ENCODE assay signal across 21 cellular contexts in the genomic region with DNA sequence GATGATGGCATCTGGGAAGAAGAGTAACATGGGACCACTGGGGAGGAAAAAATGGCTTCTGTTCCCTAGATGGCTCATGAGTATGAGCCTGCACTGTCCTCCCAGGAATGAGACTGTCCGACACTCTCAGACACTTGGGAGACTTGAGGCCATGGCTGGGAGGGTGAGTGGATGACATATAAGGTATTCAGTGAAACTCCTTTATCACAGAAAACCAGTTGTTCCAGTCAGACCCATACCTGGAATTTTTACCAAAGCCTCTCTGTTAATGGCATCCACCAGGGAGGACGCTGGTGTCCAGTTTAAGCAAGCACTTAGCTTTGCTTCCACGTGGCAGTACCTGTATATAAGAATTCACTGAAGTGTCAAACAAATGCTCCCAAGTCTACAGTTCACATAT.
A peak's percentile ranks its signal among the peaks of the same experiment; 100 is the strongest.
DNase-seq lines count a peak whose midpoint lies in the region; ATAC-seq and TF ChIP-seq lines count a peak whose summit lies in the region.
"Had no signal": no experiment of that assay in that cellular context is flagged by ENCODE, and none has a peak within 500 bp of the region (broad histone marks: within the 10 kb centered on the region; RNA-seq: fewer than 3 reads in every experiment).

No MANE protein-coding gene starts in this region.

- no peak for ATAC-seq in aorta (ENCODE audit: low FRiP score)
- ATAC-seq: A549 had no signal

- H2AK5ac ChIP-seq in trophoblast cell (ENCODE audit: low read length) = no peak overlapping the region

- no peaks in the 10 kb centered on the region for H3K27me3 Mint-ChIP-seq in activated CD4-positive, alpha-beta T cell treated with anti-CD3 and anti-CD28 coated beads, Interleukin-2, amount 10 ng/mL, durations not matched to agents 24 days and 14 days
- H3K27me3 Mint-ChIP-seq: CD4-positive, alpha-beta memory T cell had no signal

- DNase-seq in activated CD4-positive, alpha-beta T cell treated with anti-CD3 and anti-CD28 coated beads, Interleukin-2, amount 10 ng/mL, durations not matched to agents 24 days and 14 days = peak; percentile 16
- no peak for DNase-seq in activated CD4-positive, alpha-beta T cell treated with anti-CD3 and anti-CD28 coated beads, Interleukin-2, amount 50 U/mL, for 48 hours
- DNase-seq in epithelial cell of esophagus (ENCODE audit: low read depth) = peak; percentile 18
- DNase-seq in trophoblast cell = peak; percentile 94 to 99
- no peak for DNase-seq in cortex of kidney (lab: John Stamatoyannopoulos, UW)
- DNase-seq in aorta = no peak
- DNase-seq in NCI-H187 (lab: John Stamatoyannopoulos, UW) = no peak
- DNase-seq: 8988T; ACHN; AML-193; BE2C; CD4-positive, alpha-beta memory T cell; COR-L47; DMS153; DMS79 treated with DMSO at 0.1 percent for 48 hours; GM23248; H7; HCEC 1CT had no signal

- H3K4me2 ChIP-seq in trophoblast cell (ENCODE audit: low read length) = peak overlapping the region; percentile 24
- H3K4me2 ChIP-seq: A549; BLaER1 treated with 17β-estradiol and CSF1 and Interleukin-3, amounts not matched to agents 10 nM and 100 nM had no signal

- no peak overlapping the region for H3K27ac Mint-ChIP-seq in activated CD4-positive, alpha-beta T cell treated with anti-CD3 and anti-CD28 coated beads, Interleukin-2, amount 10 ng/mL, durations not matched to agents 24 days and 14 days
- H3K27ac Mint-ChIP-seq: CD14-positive monocyte; CD4-positive, alpha-beta memory T cell had no signal

- peaks cover 31% of the 10 kb centered on the region for H3K79me1 ChIP-seq in trophoblast cell (ENCODE audit: low read length)

- H4K8ac ChIP-seq in trophoblast cell (ENCODE audit: low read depth, low read length) = peak overlapping the region; percentile 95

- no peak overlapping the region for H3K4me3 Mint-ChIP-seq in activated CD4-positive, alpha-beta T cell treated with anti-CD3 and anti-CD28 coated beads, Interleukin-2, amount 10 ng/mL, durations not matched to agents 24 days and 14 days
- H3K4me3 Mint-ChIP-seq: CD14-positive monocyte; CD4-positive, alpha-beta memory T cell had no signal

- H3K14ac ChIP-seq in trophoblast cell (ENCODE audit: low read length) = no peak overlapping the region

- H3K18ac ChIP-seq in trophoblast cell (ENCODE audit: low read length) = peak overlapping the region; percentile 88

- no peak overlapping the region for H3K9ac ChIP-seq in trophoblast cell (ENCODE audit: low read length)
- H3K9ac ChIP-seq: BLaER1 treated with 17β-estradiol and CSF1 and Interleukin-3, amounts not matched to agents 10 nM and 100 nM; GM23248 had no signal

- no peaks in the 10 kb centered on the region for H3K4me1 Mint-ChIP-seq in activated CD4-positive, alpha-beta T cell treated with anti-CD3 and anti-CD28 coated beads, Interleukin-2, amount 10 ng/mL, durations not matched to agents 24 days and 14 days
- H3K4me1 Mint-ChIP-seq: CD14-positive monocyte; CD4-positive, alpha-beta memory T cell had no signal

- WGBS in trophoblast cell (ENCODE audit: extremely low coverage, insufficient coverage, insufficient read length) = no CpG with 5 or more reads among the region's 3 CpGs
- 69 to 78% methylated on average over 3 of the region's 3 CpGs for WGBS in aorta, 2 donors

- peak overlapping the region; percentile 79 for H4K91ac ChIP-seq in trophoblast cell (ENCODE audit: low read depth, low read length)

- no peak for TF ChIP-seq CTCF in epithelial cell of esophagus (IDR thresholded peaks at IDR 0.05; ENCODE audit: insufficient read depth, low read depth, low read length, missing control alignments)

- intact Hi-C loops in activated CD4-positive, alpha-beta T cell treated with anti-CD3 and anti-CD28 coated beads, Interleukin-2, amount 10 ng/mL, durations not matched to agents 24 days and 14 days (cut with micrococcal nuclease) = no loop called here
- intact Hi-C loops in aorta (cut with DNase I) = no loop called here

- H2BK12ac ChIP-seq in trophoblast cell (ENCODE audit: low read length) = peak overlapping the region; percentile 77

- no peaks in the 10 kb centered on the region for H3K79me2 ChIP-seq in trophoblast cell (ENCODE audit: control insufficient read depth, insufficient read depth, low read length, poor library complexity)

- H3K4ac ChIP-seq in trophoblast cell (ENCODE audit: low read depth, low read length) = peak overlapping the region; percentile 58

- no peaks in the 10 kb centered on the region for H3K36me3 Mint-ChIP-seq in activated CD4-positive, alpha-beta T cell treated with anti-CD3 and anti-CD28 coated beads, Interleukin-2, amount 10 ng/mL, durations not matched to agents 24 days and 14 days (ENCODE audit: low read depth)
- H3K36me3 Mint-ChIP-seq: CD14-positive monocyte; CD4-positive, alpha-beta memory T cell had no signal

- H2BK120ac ChIP-seq in trophoblast cell (ENCODE audit: insufficient read depth, low read length, poor library complexity) = peak overlapping the region; percentile 98

- H3K27ac ChIP-seq in trophoblast cell (ENCODE audit: low read depth, low read length) (peak overlapping the region; percentile 88), aorta (ENCODE audit: low read depth in 1 of 2, low read length in 2 of 2) (no peak overlapping the region)
- H3K27ac ChIP-seq: A549; BLaER1 treated with 17β-estradiol and CSF1 and Interleukin-3, amounts not matched to agents 10 nM and 100 nM; GM23248 had no signal

- H3K36me3 ChIP-seq in trophoblast cell (ENCODE audit: control insufficient read depth in 1 of 2, insufficient read depth in 2 of 2, low read length in 2 of 2) (peaks cover 0 to 2% of the 10 kb centered on the region in 2 experiments), aorta (ENCODE audit: control insufficient read depth in 1 of 2, insufficient read depth in 2 of 2, low read length in 1 of 2) (no peaks in the 10 kb centered on the region)
- H3K36me3 ChIP-seq: BE2C; BLaER1 treated with 17β-estradiol and CSF1 and Interleukin-3, amounts not matched to agents 10 nM and 100 nM had no signal

- H3K4me1 ChIP-seq in trophoblast cell (ENCODE audit: control insufficient read depth in 1 of 2, insufficient read depth in 2 of 2, low read length in 2 of 2) (peaks cover 16 to 30% of the 10 kb centered on the region in 2 experiments), aorta (ENCODE audit: control insufficient read depth in 1 of 2, insufficient read depth in 2 of 2, low read length in 2 of 2) (no peaks in the 10 kb centered on the region)
- H3K4me1 ChIP-seq: A549; BE2C; BLaER1 treated with 17β-estradiol and CSF1 and Interleukin-3, amounts not matched to agents 10 nM and 100 nM had no signal

- H3K9me3 ChIP-seq in trophoblast cell (ENCODE audit: insufficient read depth, low read depth, low read length) = no peaks in the 10 kb centered on the region
- no peaks in the 10 kb centered on the region for H3K9me3 ChIP-seq in aorta (ENCODE audit: control insufficient read depth, low read length)
- H3K9me3 ChIP-seq: A549, BE2C had no signal

- H3K27me3 ChIP-seq in trophoblast cell (ENCODE audit: insufficient read depth, low read length) (no peaks in the 10 kb centered on the region), aorta (ENCODE audit: control insufficient read depth in 1 of 2, insufficient read depth in 2 of 2, low read length in 1 of 2) (no peaks in the 10 kb centered on the region)
- H3K27me3 ChIP-seq: BE2C; BLaER1 treated with 17β-estradiol and CSF1 and Interleukin-3, amounts not matched to agents 10 nM and 100 nM had no signal

- no peak overlapping the region for H3K23ac ChIP-seq in trophoblast cell (ENCODE audit: low read length)

- H3K9me3 Mint-ChIP-seq in activated CD4-positive, alpha-beta T cell treated with anti-CD3 and anti-CD28 coated beads, Interleukin-2, amount 10 ng/mL, durations not matched to agents 24 days and 14 days = no peaks in the 10 kb centered on the region

- H2BK5ac ChIP-seq in trophoblast cell (ENCODE audit: low read depth, low read length, poor library complexity) = peak overlapping the region; percentile 99

- H4K12ac ChIP-seq in trophoblast cell (ENCODE audit: low read depth, low read length) = peak overlapping the region; percentile 77

- H3K4me3 ChIP-seq in epithelial cell of esophagus (ENCODE audit: low read length) = no peak overlapping the region
- H3K4me3 ChIP-seq in trophoblast cell (ENCODE audit: low read depth, low read length) = no peak overlapping the region
- H3K4me3 ChIP-seq in aorta (ENCODE audit: low read length in 2 of 2) = no peak overlapping the region
- H3K4me3 ChIP-seq: A549; BLaER1 treated with 17β-estradiol and CSF1 and Interleukin-3, amounts not matched to agents 10 nM and 100 nM; GM23248 had no signal

- peak overlapping the region; percentile 88 for H2AFZ ChIP-seq in trophoblast cell (ENCODE audit: insufficient read depth, low read length, poor library complexity)
- H2AFZ ChIP-seq: GM23248 had no signal

Comparison
In these comparisons a context has a peak if more than half of its experiments do, and no peak if none do; other contexts are left out.
1. DNase-seq: peak in activated CD4-positive, alpha-beta T cell treated with anti-CD3 and anti-CD28 coated beads, Interleukin-2, amount 10 ng/mL, durations not matched to agents 24 days and 14 days (single experiment), epithelial cell of esophagus (single experiment) and trophoblast cell (2 of 2); none in activated CD4-positive, alpha-beta T cell treated with anti-CD3 and anti-CD28 coated beads, Interleukin-2, amount 50 U/mL, for 48 hours (0 of 2), cortex of kidney (single experiment), aorta (0 of 2) and NCI-H187 (0 of 2).